ENCODE assay signal across 11 cellular contexts in the genomic region with DNA sequence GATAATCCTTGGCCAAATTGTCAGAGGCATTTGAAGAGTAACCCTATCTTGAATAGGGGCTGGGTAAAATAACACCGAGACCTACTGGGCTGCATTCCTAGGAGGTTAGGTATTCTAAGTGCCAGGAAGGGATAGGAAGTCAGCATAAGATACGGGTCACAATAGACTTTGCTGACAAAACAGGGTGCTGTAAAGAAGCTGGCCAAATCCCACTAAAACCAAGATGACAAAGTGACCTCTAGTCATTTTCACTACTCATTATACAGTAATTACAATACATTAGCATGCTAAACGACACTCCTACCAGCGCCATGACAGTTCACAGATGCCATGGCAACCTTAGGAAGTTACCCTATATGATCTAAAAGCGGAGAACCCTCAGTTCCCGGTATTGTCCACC. TPM values are rescaled to one million over a fixed set of nuclear protein-coding genes. Genes with fewer than 3 reads are reported as not detected.
DNase-seq lines count a peak whose midpoint lies in the region; ATAC-seq, FAIRE-seq and TF ChIP-seq lines count a peak whose summit lies in the region.
"Had no signal": no experiment of that assay in that cellular context is flagged by ENCODE, and none has a peak within 500 bp of the region (broad histone marks: within the 10 kb centered on the region; RNA-seq: fewer than 3 reads in every experiment).

No MANE protein-coding gene starts in this region.

- 99% methylated on average over 6 of the region's 6 CpGs for WGBS in HepG2 (ENCODE audit: low lambda C conversion rate)
- WGBS in right lobe of liver (ENCODE audit: insufficient coverage, low coverage, low lambda C conversion rate, missing lambda C conversion rate), result 20% methylated on average over 1 of the region's 6 CpGs
- WGBS in K562 (ENCODE audit: insufficient coverage, low coverage, missing lambda C conversion rate), result 68% methylated on average over 6 of the region's 6 CpGs

- TF ChIP-seq RAD21 in HepG2 (CRISPR knock-in tag; IDR thresholded peaks at IDR 0.05), result no peak
- no peak for TF ChIP-seq RAD21 in K562 (CRISPR knock-in tag; conservative IDR thresholded peaks at IDR 0.05 in 1 of 2, IDR thresholded peaks at IDR 0.05 in 1 of 2)

- peak overlapping the region; percentile 76; the same call in 1 of the 2 replicates for H3K4me2 ChIP-seq in HepG2 (ENCODE audit: low read depth, low read length)
- no peak overlapping the region for H3K4me2 ChIP-seq in K562 (ENCODE audit: insufficient read depth, low read length)

- H3K27me3 ChIP-seq in HepG2 (ENCODE audit: control insufficient read depth in 1 of 2, insufficient read depth in 2 of 2, low read length in 2 of 2) (no peaks in the 10 kb centered on the region; a peak in 1 of 5 replicates), right lobe of liver (no peaks in the 10 kb centered on the region), K562 (ENCODE audit: control insufficient read depth in 2 of 2, insufficient read depth in 2 of 2, low read length in 2 of 2) (no peaks in the 10 kb centered on the region), upper lobe of right lung (no peaks in the 10 kb centered on the region), ascending aorta (no peaks in the 10 kb centered on the region)

- H3K79me2 ChIP-seq in HepG2 (ENCODE audit: insufficient read depth, low read length) (peaks cover 36% of the 10 kb centered on the region), K562 (ENCODE audit: control insufficient read depth, insufficient read depth, low read length) (peaks cover 41% of the 10 kb centered on the region)

- H3K4me3 ChIP-seq in HepG2 (replicated peaks in 1 of 3; ENCODE audit: insufficient read depth in 1 of 3, low read depth in 2 of 3, low read length in 3 of 3), result no peak overlapping the region
- H3K4me3 ChIP-seq in right lobe of liver, result no peak overlapping the region
- H3K4me3 ChIP-seq in K562, result no peak overlapping the region
- H3K4me3 ChIP-seq in upper lobe of right lung, result peak overlapping the region; percentile 85
- peak overlapping the region in 1 of 2 donors; percentile 98 for H3K4me3 ChIP-seq in ascending aorta
- H3K4me3 ChIP-seq in coronary artery, result no peak overlapping the region

- DNase-seq in HepG2 (ENCODE audit: low spot score) (no peak), right lobe of liver (no peak), K562 (ENCODE audit: extremely low read depth in 1 of 4, low spot score in 3 of 4) (no peak), islet precursor cell (peak; percentile 67), upper lobe of right lung (no peak), ascending aorta (ENCODE audit: low spot score in 2 of 2) (no peak), coronary artery (ENCODE audit: low spot score) (no peak)
- DNase-seq: stimulated activated naive CD4-positive, alpha-beta T cell treated with Interleukin-2 at 50 U/mL for 16 hours had no signal

- no peak for TF ChIP-seq POLR2A in HepG2 (IDR thresholded peaks at IDR 0.05; ENCODE audit: insufficient read depth in 1 of 2, low read depth in 2 of 2, low read length in 2 of 2)
- TF ChIP-seq POLR2A in right lobe of liver (IDR thresholded peaks at IDR 0.05), result no peak
- TF ChIP-seq POLR2A in K562 (conservative IDR thresholded peaks at IDR 0.05), result no peak

- TF ChIP-seq EP300 in HepG2 (IDR thresholded peaks at IDR 0.05; ENCODE audit: low read depth in 2 of 2, low read length in 2 of 2) (no peak), HepG2 (CRISPR knock-in tag; IDR thresholded peaks at IDR 0.05; ENCODE audit: borderline replicate concordance) (no peak), K562 (IDR thresholded peaks at IDR 0.05; ENCODE audit: low read length) (no peak)

- TF ChIP-seq CTCF in HepG2 (CRISPR knock-in tag; IDR thresholded peaks at IDR 0.05) (no peak), right lobe of liver (IDR thresholded peaks at IDR 0.05) (no peak), K562 (IDR thresholded peaks at IDR 0.05 in 2 of 3, conservative IDR thresholded peaks at IDR 0.05 in 1 of 3; ENCODE audit: insufficient read depth in 2 of 3, low read depth in 1 of 3, low read length in 3 of 3) (no peak), upper lobe of right lung (IDR thresholded peaks at IDR 0.05) (no peak), ascending aorta (IDR thresholded peaks at IDR 0.05) (no peak), coronary artery (IDR thresholded peaks at IDR 0.05) (no peak)

- H3K4me1 ChIP-seq in HepG2 (ENCODE audit: insufficient read depth, low read length), result peaks cover 25% of the 10 kb centered on the region
- peaks cover 0 to 8% (median 2%) of the 10 kb centered on the region in 4 donors for H3K4me1 ChIP-seq in right lobe of liver
- peaks cover 7% of the 10 kb centered on the region in 2 experiments; a peak in 3 of 5 replicates for H3K4me1 ChIP-seq in K562 (replicated peaks in 1 of 2; ENCODE audit: control insufficient read depth in 2 of 2, insufficient read depth in 2 of 2, low read length in 2 of 2)
- H3K4me1 ChIP-seq in upper lobe of right lung, result peaks cover 18% of the 10 kb centered on the region
- H3K4me1 ChIP-seq in ascending aorta, result peaks cover 0 to 17% of the 10 kb centered on the region in 2 donors

- FAIRE-seq in HepG2 (lab: Jason Lieb, UNC), result no peak
- no peak for FAIRE-seq in K562 (lab: Jason Lieb, UNC)

- POLR2A ChIA-PET in HepG2 (lab: Yijun Ruan, JAX), result interaction anchor here (0.8 to 1.4 kb wide), 3 partner anchors 8 to 38 kb away, joined by 3 to 17 read pairs (median 4); partner anchors contain the start of genes C11orf71 and RBM7
- POLR2A ChIA-PET in K562 (lab: Yijun Ruan, JAX), result interaction anchor here (0.9 to 1.3 kb wide), 3 partner anchors 9 to 27 kb away, joined by 3 to 4 read pairs (median 3); no protein-coding TSS in a partner anchor

- intact Hi-C loops in HepG2 (cut with micrococcal nuclease; ENCODE audit: unreplicated experiment), result no loop called here
- intact Hi-C loops in right lobe of liver (cut with DNase I), result no loop called here
- intact Hi-C loops in K562 (cut with micrococcal nuclease), result loop anchor here (5.0 kb wide), 1 partner anchor 141 kb away; the partner anchor contains the start of gene NNMT
- intact Hi-C loops in upper lobe of right lung (cut with DNase I), result no loop called here
- intact Hi-C loops in ascending aorta (cut with DNase I), result loop anchor here (5.0 kb wide), 2 partner anchors 96 to 156 kb away; no protein-coding TSS in a partner anchor

- CTCF ChIA-PET in HepG2 (lab: Yijun Ruan, JAX; ENCODE audit: low intra/inter-chr PET ratio, low total read pairs), result no interaction called here
- CTCF ChIA-PET in K562 (lab: Yijun Ruan, JAX; ENCODE audit: low intra/inter-chr PET ratio), result no interaction called here

- H3K27ac ChIP-seq in HepG2 (ENCODE audit: extremely low read length, insufficient read depth, low read length) (no peak overlapping the region), right lobe of liver (no peak overlapping the region), K562 (ENCODE audit: extremely low read depth, low read depth, low read length) (no peak overlapping the region), upper lobe of right lung (peak overlapping the region; percentile 88), ascending aorta (no peak overlapping the region), coronary artery (no peak overlapping the region)
- H3K27ac ChIP-seq: KMS-11, SK-N-MC had no signal

- H4K20me1 ChIP-seq in HepG2 (ENCODE audit: insufficient read depth, low read length) (0 out of 2 replicates have a peak, but pooled peaks cover 7% of the 10 kb centered on the region), K562 (replicated peaks; ENCODE audit: control insufficient read depth, insufficient read depth, low read length) (no peaks in the 10 kb centered on the region)

- in situ Hi-C loops in HepG2 (cut with HindIII; ENCODE audit: extremely low pct_ligation_motif_present, low pct_unique_long_range_greater_than_20kb) (no loop called here), K562 (cut with MboI) (no loop called here)

- BruUV-seq in HepG2 (replicated peaks; lab: Mats Ljungman, UMichigan) (no TSS peak), K562 (replicated peaks; lab: Mats Ljungman, UMichigan) (no TSS peak)

- H3K36me3 ChIP-seq in HepG2 (replicated peaks in 1 of 2; ENCODE audit: control insufficient read depth in 1 of 2, insufficient read depth in 2 of 2, low read length in 2 of 2) (no peaks in the 10 kb centered on the region; a peak in 1 of 5 replicates), right lobe of liver (no peaks in the 10 kb centered on the region), K562 (ENCODE audit: control insufficient read depth, insufficient read depth, low read length) (peaks cover 6% of the 10 kb centered on the region; the same call in 2 of the 3 replicates), upper lobe of right lung (no peaks in the 10 kb centered on the region), ascending aorta (no peaks in the 10 kb centered on the region)

- no peak for ATAC-seq in HepG2
- no peak for ATAC-seq in right lobe of liver
- ATAC-seq in K562, result no peak
- peak; percentile 42 for ATAC-seq in upper lobe of right lung
- ATAC-seq in GM18517 (IDR thresholded peaks at IDR 0.05; ENCODE audit: unreplicated experiment), result no peak

- H3K9me3 ChIP-seq in HepG2 (ENCODE audit: low read length) (no peaks in the 10 kb centered on the region), right lobe of liver (no peaks in the 10 kb centered on the region), K562 (replicated peaks; ENCODE audit: control insufficient read depth, insufficient read depth, low read depth, low read length) (no peaks in the 10 kb centered on the region), upper lobe of right lung (no peaks in the 10 kb centered on the region), ascending aorta (no peaks in the 10 kb centered on the region)

- no peak overlapping the region for H3K9ac ChIP-seq in HepG2 (ENCODE audit: insufficient read depth, low read depth, low read length)
- H3K9ac ChIP-seq in K562 (ENCODE audit: insufficient read depth in 1 of 2, low read depth in 2 of 2, low read length in 2 of 2), result no peak overlapping the region
- H3K9ac ChIP-seq: KMS-11 had no signal

- H3K9me1 ChIP-seq in K562 (ENCODE audit: control insufficient read depth, insufficient read depth, low read length), result no peaks in the 10 kb centered on the region

- H2AFZ ChIP-seq in HepG2 (ENCODE audit: low read length) (no peak overlapping the region), K562 (ENCODE audit: low read depth, low read length) (peak overlapping the region; percentile 77)

RNA-seq across cellular contexts. Expression of gene REXO2, which starts 1.0 kb away (rescaled TPM):
- 104 and 111 TPM in 2 replicates for total RNA-seq in HepG2 (2016; rRNA removed; fragmentation: Illumina TruSeq; extraction: Trizol)
- 32.0 and 35.0 TPM in 2 replicates for total RNA-seq in HepG2 (2016; cell fraction: cytosol; rRNA removed; fragmentation: Illumina TruSeq; extraction: Trizol; ENCODE audit: low read depth)
- 102 and 115 TPM in 2 replicates for total RNA-seq in HepG2 (2016; cell fraction: insoluble cytoplasmic fraction; rRNA removed; fragmentation: Illumina TruSeq; extraction: Trizol)
- total RNA-seq in HepG2 (2016; cell fraction: membrane; rRNA removed; fragmentation: Illumina TruSeq; extraction: Trizol), result 54.9 and 60.7 TPM in 2 replicates
- total RNA-seq in HepG2 (2016; cell fraction: nucleus; rRNA removed; fragmentation: Illumina TruSeq; extraction: Trizol), result 62.8 and 72.9 TPM in 2 replicates
- polyA plus RNA-seq in HepG2 (2011; rRNA removed), result 79.6 and 95.6 TPM in 2 replicates
- polyA plus RNA-seq in HepG2 (2011; cell fraction: cytosol; rRNA removed), result 69.5 and 84.2 TPM in 2 replicates
- 66.3 and 74.0 TPM in 2 replicates for polyA plus RNA-seq in HepG2 (2011; cell fraction: nucleus; rRNA removed)
- polyA plus RNA-seq in HepG2 (2012), result 58.5 TPM in 2 replicates
- polyA plus RNA-seq in HepG2 (2016; cell fraction: cytosol; fragmentation: Illumina TruSeq; extraction: Trizol; ENCODE audit: low read depth), result 25.3 and 31.4 TPM in 2 replicates
- 99.0 and 102 TPM in 2 replicates for polyA plus RNA-seq in HepG2 (2016; cell fraction: insoluble cytoplasmic fraction; fragmentation: Illumina TruSeq; extraction: Trizol; ENCODE audit: low read depth)
- 35.5 and 45.8 TPM in 2 replicates for polyA plus RNA-seq in HepG2 (2016; cell fraction: membrane; fragmentation: Illumina TruSeq; extraction: Trizol; ENCODE audit: low read depth)
- 85.7 and 105 TPM in 2 replicates for polyA plus RNA-seq in HepG2 (2016; cell fraction: nucleus; fragmentation: Illumina TruSeq; extraction: Trizol; ENCODE audit: insufficient read depth, low read depth)
- polyA minus RNA-seq in HepG2 (2011; rRNA and poly(A)+ RNA removed; ENCODE audit: low replicate concordance), result 14.5 and 18.7 TPM in 2 replicates
- 20.2 and 23.3 TPM in 2 replicates for polyA minus RNA-seq in HepG2 (2011; cell fraction: cytosol; rRNA and poly(A)+ RNA removed)
- polyA minus RNA-seq in HepG2 (2011; cell fraction: nucleus; rRNA and poly(A)+ RNA removed), result 63.9 and 66.8 TPM in 2 replicates
- 10 to 100 TPM; 25.8 to 73.9 (median 37.0) TPM for total RNA-seq in right lobe of liver
- 59.0 and 162 TPM in 2 replicates for total RNA-seq in K562 (2011; cell fraction: chromatin; rRNA removed; ENCODE audit: low replicate concordance)
- 39.7 and 55.5 TPM in 2 replicates for total RNA-seq in K562 (2011; cell fraction: nucleolus; rRNA removed)
- total RNA-seq in K562 (2011; cell fraction: nucleoplasm; rRNA removed), result 103 and 134 TPM in 2 replicates
- 173 and 189 TPM in 2 replicates for total RNA-seq in K562 (2014; rRNA removed)
- total RNA-seq in K562 (2014; rRNA removed; fragmentation: Illumina TruSeq; extraction: Trizol), result 204 and 225 TPM in 2 replicates
- 184 and 193 TPM in 2 replicates for total RNA-seq in K562 (2015; rRNA removed; fragmentation: Illumina TruSeq; extraction: Trizol)
- 144 and 145 TPM in 2 replicates for total RNA-seq in K562 (2021)
- polyA plus RNA-seq in K562 (2011; rRNA removed), result 281 and 370 TPM in 2 replicates
- 132 and 167 TPM in 2 replicates for polyA plus RNA-seq in K562 (2011; cell fraction: cytosol; rRNA removed)
- polyA plus RNA-seq in K562 (2011; cell fraction: nucleus; rRNA removed), result 148 and 204 TPM in 2 replicates
- 129 and 178 TPM in 2 replicates for polyA plus RNA-seq in K562 (2012)
- polyA plus RNA-seq in K562 (2014; fragmentation: Illumina TruSeq; extraction: Trizol), result 179 and 230 TPM in 2 replicates
- 100 to 1,000 TPM; 143 to 151 TPM for polyA plus RNA-seq in K562 (2014; fragmentation: Nextera tagmentation; extraction: Ambion mirVana)
- 262 and 285 TPM in 2 replicates for polyA plus RNA-seq in K562 (2014; rRNA removed)
- 89.4 and 92.6 TPM in 2 replicates for polyA minus RNA-seq in K562 (2011; rRNA and poly(A)+ RNA removed)
- 49.7 and 57.9 TPM in 2 replicates for polyA minus RNA-seq in K562 (2011; cell fraction: cytosol; rRNA and poly(A)+ RNA removed)
- polyA minus RNA-seq in K562 (2011; cell fraction: nucleus; rRNA and poly(A)+ RNA removed), result 53.0 and 98.5 TPM in 2 replicates
- total RNA-seq in upper lobe of right lung, result 78.4 TPM
- 134 TPM for total RNA-seq in ascending aorta

RNA-seq across cellular contexts. Expression of gene RBM7, which starts 37.8 kb away (rescaled TPM):
- total RNA-seq in HepG2 (2016; rRNA removed; fragmentation: Illumina TruSeq; extraction: Trizol) (30.5 and 52.6 TPM in 2 replicates), right lobe of liver (10 to 100 TPM; 10.5 to 27.3 (median 15.3) TPM), K562 (2014; rRNA removed) (21.7 and 27.4 TPM in 2 replicates), K562 (2014; rRNA removed; fragmentation: Illumina TruSeq; extraction: Trizol) (42.2 and 52.5 TPM in 2 replicates), K562 (2015; rRNA removed; fragmentation: Illumina TruSeq; extraction: Trizol) (45.7 and 49.6 TPM in 2 replicates), K562 (2021) (28.5 and 31.3 TPM in 2 replicates), upper lobe of right lung (30.1 TPM), ascending aorta (3.2 TPM)
- 10.4 and 12.4 TPM in 2 replicates for total RNA-seq in HepG2 (2016; cell fraction: cytosol; rRNA removed; fragmentation: Illumina TruSeq; extraction: Trizol; ENCODE audit: low read depth)
- 30.6 and 50.0 TPM in 2 replicates for total RNA-seq in HepG2 (2016; cell fraction: insoluble cytoplasmic fraction; rRNA removed; fragmentation: Illumina TruSeq; extraction: Trizol)
- total RNA-seq in HepG2 (2016; cell fraction: membrane; rRNA removed; fragmentation: Illumina TruSeq; extraction: Trizol), result 29.5 and 33.1 TPM in 2 replicates
- 22.1 and 24.3 TPM in 2 replicates for total RNA-seq in HepG2 (2016; cell fraction: nucleus; rRNA removed; fragmentation: Illumina TruSeq; extraction: Trizol)
- polyA plus RNA-seq in HepG2 (2011; rRNA removed) (32.2 and 32.3 TPM in 2 replicates), K562 (2011; rRNA removed) (59.2 and 72.0 TPM in 2 replicates), K562 (2014; fragmentation: Illumina TruSeq; extraction: Trizol) (54.0 and 55.7 TPM in 2 replicates), K562 (2014; fragmentation: Nextera tagmentation; extraction: Ambion mirVana) (10 to 100 TPM; 62.7 to 76.8 TPM), K562 (2014; rRNA removed) (24.1 and 26.0 TPM in 2 replicates)
- polyA plus RNA-seq in HepG2 (2011; cell fraction: cytosol; rRNA removed), result 19.1 and 25.0 TPM in 2 replicates
- 6.3 and 9.4 TPM in 2 replicates for polyA plus RNA-seq in HepG2 (2011; cell fraction: nucleus; rRNA removed)
- polyA plus RNA-seq in HepG2 (2012), result 34.5 and 46.3 TPM in 2 replicates
- polyA plus RNA-seq in HepG2 (2016; cell fraction: cytosol; fragmentation: Illumina TruSeq; extraction: Trizol; ENCODE audit: low read depth), result 7.5 and 7.8 TPM in 2 replicates
- 50.2 and 59.9 TPM in 2 replicates for polyA plus RNA-seq in HepG2 (2016; cell fraction: insoluble cytoplasmic fraction; fragmentation: Illumina TruSeq; extraction: Trizol; ENCODE audit: low read depth)
- 16.8 and 21.0 TPM in 2 replicates for polyA plus RNA-seq in HepG2 (2016; cell fraction: membrane; fragmentation: Illumina TruSeq; extraction: Trizol; ENCODE audit: low read depth)
- 19.2 and 19.9 TPM in 2 replicates for polyA plus RNA-seq in HepG2 (2016; cell fraction: nucleus; fragmentation: Illumina TruSeq; extraction: Trizol; ENCODE audit: insufficient read depth, low read depth)
- 30.6 and 47.3 TPM in 2 replicates for polyA minus RNA-seq in HepG2 (2011; rRNA and poly(A)+ RNA removed; ENCODE audit: low replicate concordance)
- polyA minus RNA-seq in HepG2 (2011; cell fraction: cytosol; rRNA and poly(A)+ RNA removed), result 44.6 and 63.7 TPM in 2 replicates
- polyA minus RNA-seq in HepG2 (2011; cell fraction: nucleus; rRNA and poly(A)+ RNA removed), result 42.2 and 63.9 TPM in 2 replicates
- total RNA-seq in K562 (2011; cell fraction: chromatin; rRNA removed; ENCODE audit: low replicate concordance), result 21.4 and 46.2 TPM in 2 replicates
- 11.5 and 13.2 TPM in 2 replicates for total RNA-seq in K562 (2011; cell fraction: nucleolus; rRNA removed)
- 29.8 and 46.6 TPM in 2 replicates for total RNA-seq in K562 (2011; cell fraction: nucleoplasm; rRNA removed)
- 22.4 and 30.6 TPM in 2 replicates for polyA plus RNA-seq in K562 (2011; cell fraction: cytosol; rRNA removed)
- 18.0 and 25.0 TPM in 2 replicates for polyA plus RNA-seq in K562 (2011; cell fraction: nucleus; rRNA removed)
- 34.4 and 36.6 TPM in 2 replicates for polyA plus RNA-seq in K562 (2012)
- polyA minus RNA-seq in K562 (2011; rRNA and poly(A)+ RNA removed), result 128 and 147 TPM in 2 replicates
- 32.9 and 51.4 TPM in 2 replicates for polyA minus RNA-seq in K562 (2011; cell fraction: cytosol; rRNA and poly(A)+ RNA removed)
- polyA minus RNA-seq in K562 (2011; cell fraction: nucleus; rRNA and poly(A)+ RNA removed), result 19.3 and 37.4 TPM in 2 replicates

RNA-seq across cellular contexts. Expression of gene C11orf71, which starts 38.0 kb away (rescaled TPM):
- total RNA-seq in HepG2 (2016; rRNA removed; fragmentation: Illumina TruSeq; extraction: Trizol) (7.1 and 9.4 TPM in 2 replicates), right lobe of liver (10 to 100 TPM in 3 of 6 experiments, 1 to 10 TPM in 3; 4.9 to 13.4 (median 8.6) TPM), K562 (2014; rRNA removed) (10.1 and 13.4 TPM in 2 replicates), K562 (2014; rRNA removed; fragmentation: Illumina TruSeq; extraction: Trizol) (8.0 and 8.5 TPM in 2 replicates), K562 (2015; rRNA removed; fragmentation: Illumina TruSeq; extraction: Trizol) (8.9 and 9.1 TPM in 2 replicates), K562 (2021) (10.4 and 10.8 TPM in 2 replicates), upper lobe of right lung (8.1 TPM), ascending aorta (0.43 TPM)
- 7.4 and 8.2 TPM in 2 replicates for total RNA-seq in HepG2 (2016; cell fraction: cytosol; rRNA removed; fragmentation: Illumina TruSeq; extraction: Trizol; ENCODE audit: low read depth)
- total RNA-seq in HepG2 (2016; cell fraction: insoluble cytoplasmic fraction; rRNA removed; fragmentation: Illumina TruSeq; extraction: Trizol), result 8.0 and 8.3 TPM in 2 replicates
- 11.7 and 12.3 TPM in 2 replicates for total RNA-seq in HepG2 (2016; cell fraction: membrane; rRNA removed; fragmentation: Illumina TruSeq; extraction: Trizol)
- total RNA-seq in HepG2 (2016; cell fraction: nucleus; rRNA removed; fragmentation: Illumina TruSeq; extraction: Trizol), result 8.5 and 9.0 TPM in 2 replicates
- polyA plus RNA-seq in HepG2 (2011; rRNA removed) (7.8 and 9.4 TPM in 2 replicates), K562 (2011; rRNA removed) (13.6 and 15.1 TPM in 2 replicates), K562 (2014; fragmentation: Illumina TruSeq; extraction: Trizol) (8.8 and 8.9 TPM in 2 replicates), K562 (2014; fragmentation: Nextera tagmentation; extraction: Ambion mirVana) (1 to 10 TPM; 2.9 to 4.3 TPM), K562 (2014; rRNA removed) (14.7 and 19.5 TPM in 2 replicates)
- polyA plus RNA-seq in HepG2 (2011; cell fraction: cytosol; rRNA removed), result 7.8 and 8.4 TPM in 2 replicates
- polyA plus RNA-seq in HepG2 (2011; cell fraction: nucleus; rRNA removed), result 7.5 and 8.0 TPM in 2 replicates
- polyA plus RNA-seq in HepG2 (2012), result 5.8 and 8.7 TPM in 2 replicates
- 10.7 and 11.4 TPM in 2 replicates for polyA plus RNA-seq in HepG2 (2016; cell fraction: cytosol; fragmentation: Illumina TruSeq; extraction: Trizol; ENCODE audit: low read depth)
- 9.7 and 10.3 TPM in 2 replicates for polyA plus RNA-seq in HepG2 (2016; cell fraction: insoluble cytoplasmic fraction; fragmentation: Illumina TruSeq; extraction: Trizol; ENCODE audit: low read depth)
- polyA plus RNA-seq in HepG2 (2016; cell fraction: membrane; fragmentation: Illumina TruSeq; extraction: Trizol; ENCODE audit: low read depth), result 12.3 and 13.4 TPM in 2 replicates
- 9.5 and 9.6 TPM in 2 replicates for polyA plus RNA-seq in HepG2 (2016; cell fraction: nucleus; fragmentation: Illumina TruSeq; extraction: Trizol; ENCODE audit: insufficient read depth, low read depth)
- 7.3 and 8.6 TPM in 2 replicates for polyA minus RNA-seq in HepG2 (2011; rRNA and poly(A)+ RNA removed; ENCODE audit: low replicate concordance)
- 2.4 and 3.7 TPM in 2 replicates for polyA minus RNA-seq in HepG2 (2011; cell fraction: cytosol; rRNA and poly(A)+ RNA removed)
- 14.7 and 15.8 TPM in 2 replicates for polyA minus RNA-seq in HepG2 (2011; cell fraction: nucleus; rRNA and poly(A)+ RNA removed)
- 9.9 and 10.7 TPM in 2 replicates for total RNA-seq in K562 (2011; cell fraction: chromatin; rRNA removed; ENCODE audit: low replicate concordance)
- 12.2 and 15.2 TPM in 2 replicates for total RNA-seq in K562 (2011; cell fraction: nucleolus; rRNA removed)
- total RNA-seq in K562 (2011; cell fraction: nucleoplasm; rRNA removed), result 17.1 and 20.5 TPM in 2 replicates
- polyA plus RNA-seq in K562 (2011; cell fraction: cytosol; rRNA removed), result 12.2 and 14.2 TPM in 2 replicates
- 26.7 and 27.3 TPM in 2 replicates for polyA plus RNA-seq in K562 (2011; cell fraction: nucleus; rRNA removed)
- polyA plus RNA-seq in K562 (2012), result 8.5 and 11.0 TPM in 2 replicates
- 12.7 and 13.4 TPM in 2 replicates for polyA minus RNA-seq in K562 (2011; rRNA and poly(A)+ RNA removed)
- 1.1 and 2.8 TPM in 2 replicates for polyA minus RNA-seq in K562 (2011; cell fraction: cytosol; rRNA and poly(A)+ RNA removed)
- polyA minus RNA-seq in K562 (2011; cell fraction: nucleus; rRNA and poly(A)+ RNA removed), result 18.3 and 35.2 TPM in 2 replicates

Comparison
In these comparisons a context has a peak if more than half of its experiments do, and no peak if none do; other contexts are left out.
1. intact Hi-C loops: an anchor here in K562 (5.0 kb wide) and ascending aorta (5.0 kb wide); none called in HepG2, right lobe of liver and upper lobe of right lung.
2. Of the 241 proteins assayed by ChIP-seq in both HepG2 and K562: peak only in HepG2: none; only in K562: RFX1 and TBP; in both: none; in neither: 239.